17 cellular contexts compared by ENCODE assay signal in the genomic region with DNA sequence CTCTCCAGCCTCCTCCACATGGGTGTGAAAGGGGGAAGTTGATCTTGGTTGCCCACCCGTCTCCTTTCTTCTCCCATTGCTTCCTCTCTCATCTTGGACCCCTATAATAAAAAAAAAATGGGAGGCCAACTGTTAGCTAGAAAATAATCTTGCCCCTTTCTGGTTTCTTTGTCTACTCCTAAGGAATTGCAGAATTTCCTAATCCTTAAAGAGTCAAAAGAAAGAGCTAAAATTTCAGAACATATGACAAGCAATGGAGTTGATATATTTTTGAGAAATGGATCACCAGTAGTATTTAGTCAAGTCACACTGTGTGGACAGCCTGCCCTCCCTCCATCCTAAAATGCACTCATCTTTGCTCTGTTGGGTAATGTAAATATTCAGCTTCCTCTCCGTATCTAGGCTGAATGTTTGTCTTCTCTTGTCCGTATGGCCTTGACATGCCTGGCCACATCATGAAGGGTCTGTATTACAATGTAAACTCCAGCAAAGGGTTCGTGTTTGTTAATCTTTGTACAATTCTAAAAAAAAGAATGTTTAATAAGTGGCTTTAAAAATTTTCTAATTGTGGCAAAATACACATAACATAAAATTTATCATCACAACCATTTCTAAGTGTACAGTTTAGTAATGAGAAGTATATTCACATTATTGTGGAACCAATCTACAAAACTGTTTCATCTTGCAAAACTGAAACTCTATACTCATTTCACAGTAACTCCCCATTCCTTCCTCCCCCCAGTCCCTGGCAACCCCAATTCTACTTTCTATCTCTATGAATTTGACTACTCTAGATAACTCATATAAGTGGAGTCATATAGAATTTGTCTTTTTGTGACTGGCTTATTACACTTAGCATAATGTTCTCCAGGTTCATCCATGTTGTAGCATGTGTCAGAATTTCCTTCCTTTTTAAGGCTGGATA.
"Had no signal": no experiment of that assay in that cellular context is flagged by ENCODE, and none has a peak within 500 bp of the region (broad histone marks: within the 10 kb centered on the region; RNA-seq: fewer than 3 reads in every experiment).

No MANE protein-coding gene starts in this region.

- H3K36me3 ChIP-seq: adrenal gland, prostate gland, transverse colon had no signal

- FAIRE-seq: endometrium, islet of Langerhans, small intestine had no signal

- H3K9me3 ChIP-seq: adrenal gland, prostate gland, transverse colon had no signal

- DNase-seq: activated CD4-positive, alpha-beta T cell treated with anti-CD3 and anti-CD28 coated beads for 4 hours; activated CD8-positive, alpha-beta T cell treated with anti-CD3 and anti-CD28 coated beads for 36 hours; activated effector memory CD4-positive, alpha-beta T cell treated with anti-CD3 and anti-CD28 coated beads, Interleukin-2, amount 50 U/mL, for 16 hours; activated T-cell treated with anti-CD3 and anti-CD28 coated beads, Interleukin-2, amount 50 U/mL, for 4 hours; adrenal gland; dorsolateral prefrontal cortex; left colon; midbrain; right cardiac atrium; small intestine; stimulated activated CD4-positive, alpha-beta T cell treated with anti-CD3 and anti-CD28 coated beads, Interleukin-4, amount 100 ng/mL, for 24 hours; stimulated activated naive CD8-positive, alpha-beta T cell treated with anti-CD3 and anti-CD28 coated beads, Interleukin-15, Interleukin-2, amounts not matched to agents 100 U/mL and 50 U/mL, for 24 hours; transverse colon had no signal

- H3K27ac ChIP-seq: adrenal gland, dorsolateral prefrontal cortex, prostate gland, transverse colon had no signal

- H3K27me3 ChIP-seq: adrenal gland, transverse colon had no signal

- H3K4me3 ChIP-seq: adrenal gland, dorsolateral prefrontal cortex, prostate gland, transverse colon had no signal

- ATAC-seq: activated CD8-positive, alpha-beta T cell treated with anti-CD3 and anti-CD28 coated beads for 36 hours; esophagus mucosa; left colon; right cardiac atrium; stimulated activated naive CD8-positive, alpha-beta T cell treated with anti-CD3 and anti-CD28 coated beads, Interleukin-15, Interleukin-2, amounts not matched to agents 100 U/mL and 50 U/mL, for 24 hours had no signal

- H3K4me1 ChIP-seq: adrenal gland, prostate gland, transverse colon had no signal
